In genomic region chr5:179801304-179802206, GRCh38 we compare ENCODE assay signal across 9 cellular contexts. TPM values are rescaled to one million over a fixed set of nuclear protein-coding genes. Genes with fewer than 3 reads are reported as not detected.
DNase-seq lines count a peak whose midpoint lies in the region; ATAC-seq and TF ChIP-seq lines count a peak whose summit lies in the region.
"Had no signal": no experiment of that assay in that cellular context is flagged by ENCODE, and none has a peak within 500 bp of the region (broad histone marks: within the 10 kb centered on the region; RNA-seq: fewer than 3 reads in every experiment).

No MANE protein-coding gene starts in this region.

- H3K36me3 Mint-ChIP-seq in GM23338 (ENCODE audit: low read depth) = peaks cover 37% of the 10 kb centered on the region
- H3K36me3 Mint-ChIP-seq in activated naive CD4-positive, alpha-beta T cell treated with anti-CD3 and anti-CD28 coated beads, Interleukin-2, amount 50 U/mL, for 72 hours = peaks cover 0 to 6% of the 10 kb centered on the region in 2 donors

- peaks cover 48 to 58% (median 54%) of the 10 kb centered on the region in 10 experiments for H3K4me1 ChIP-seq in BLaER1 treated with 17β-estradiol and CSF1 and Interleukin-3, amounts not matched to agents 10 nM and 100 nM
- peaks cover 8% of the 10 kb centered on the region for H3K4me1 ChIP-seq in GM23338 (ENCODE audit: insufficient read depth)
- peaks cover 13 to 48% (median 28%) of the 10 kb centered on the region in 4 donors for H3K4me1 ChIP-seq in Peyer's patch
- H3K4me1 ChIP-seq in hepatocyte (ENCODE audit: insufficient read depth) = peaks cover 31% of the 10 kb centered on the region

- H3K27ac ChIP-seq in BLaER1 treated with 17β-estradiol and CSF1 and Interleukin-3, amounts not matched to agents 10 nM and 100 nM = no peak overlapping the region
- H3K27ac ChIP-seq in GM23338 (ENCODE audit: low read depth) (no peak overlapping the region), Peyer's patch (peak overlapping the region in 2 of 4 donors; percentile 95 to 100), hepatocyte (no peak overlapping the region)

- peaks cover 43 to 92% (median 74%) of the 10 kb centered on the region in 11 experiments for H4K20me1 ChIP-seq in BLaER1 treated with 17β-estradiol and CSF1 and Interleukin-3, amounts not matched to agents 10 nM and 100 nM
- H4K20me1 ChIP-seq in GM23338 (replicated peaks; ENCODE audit: insufficient read depth) (peaks cover 17% of the 10 kb centered on the region), hepatocyte (ENCODE audit: insufficient read depth, poor library complexity, severe bottlenecking) (peaks cover 48% of the 10 kb centered on the region)

- no peak for TF ChIP-seq POLR2A in Peyer's patch (IDR thresholded peaks at IDR 0.05)

- H3K79me2 ChIP-seq in GM23338 (replicated peaks; ENCODE audit: insufficient read depth) (peaks cover 19% of the 10 kb centered on the region), hepatocyte (peaks cover 42% of the 10 kb centered on the region)

- H3K4me3 Mint-ChIP-seq in GM23338 = no peak overlapping the region; the same call in 2 of the 3 replicates

- no peak overlapping the region for H3K4me3 ChIP-seq in BLaER1 treated with 17β-estradiol and CSF1 and Interleukin-3, amounts not matched to agents 10 nM and 100 nM
- H3K4me3 ChIP-seq in GM23338 = no peak overlapping the region
- no peak overlapping the region for H3K4me3 ChIP-seq in Peyer's patch
- no peak overlapping the region for H3K4me3 ChIP-seq in hepatocyte
- H3K4me3 ChIP-seq: HAP-1 had no signal

- peak; percentile 92 for DNase-seq in GM23338 (ENCODE audit: low spot score)
- peak; percentile 75 to 92 (median 86) for DNase-seq in Peyer's patch
- DNase-seq in activated naive CD4-positive, alpha-beta T cell treated with anti-CD3 and anti-CD28 coated beads, Interleukin-2, amount 50 U/mL, for 72 hours (ENCODE audit: low spot score in 2 of 2) = peak; percentile 79 to 88
- peak; percentile 74 for DNase-seq in hepatocyte (ENCODE audit: low spot score)
- peak; percentile 83 to 88 for DNase-seq in stimulated activated CD4-positive, alpha-beta T cell treated with anti-CD3 and anti-CD28 coated beads, Interleukin-2, amount 100 ng/mL, for 48 hours
- no peak for DNase-seq in NK-92 treated with Interleukin-12 subunit alpha and Interleukin-12 subunit beta, amount 100 ng/mL, for 24 hours (lab: John Stamatoyannopoulos, UW)

- peaks cover 33 to 55% (median 46%) of the 10 kb centered on the region in 11 experiments for H3K36me3 ChIP-seq in BLaER1 treated with 17β-estradiol and CSF1 and Interleukin-3, amounts not matched to agents 10 nM and 100 nM
- H3K36me3 ChIP-seq in GM23338 (ENCODE audit: insufficient read depth) = no peaks in the 10 kb centered on the region; the same call in 1 of the 2 replicates
- H3K36me3 ChIP-seq in Peyer's patch = peaks cover 0 to 58% (median 0%) of the 10 kb centered on the region in 3 donors
- no peaks in the 10 kb centered on the region for H3K36me3 ChIP-seq in hepatocyte (replicated peaks; ENCODE audit: insufficient read depth, low read depth)

- H3K9me2 ChIP-seq in GM23338 (ENCODE audit: insufficient read depth) (no peaks in the 10 kb centered on the region), hepatocyte (replicated peaks; ENCODE audit: insufficient read depth) (no peaks in the 10 kb centered on the region)

- H3K9ac ChIP-seq in BLaER1 treated with 17β-estradiol and CSF1 and Interleukin-3, amounts not matched to agents 10 nM and 100 nM = peak overlapping the region in 1 of 11 experiments; percentile 21; a peak in 1 of 22 replicates

- peaks cover 9% of the 10 kb centered on the region for H3F3A ChIP-seq in GM23338 (replicated peaks; ENCODE audit: low read depth)

- no peaks in the 10 kb centered on the region for H3K9me3 ChIP-seq in BLaER1 treated with 17β-estradiol and CSF1 and Interleukin-3, amounts not matched to agents 10 nM and 100 nM (replicated peaks in 1 of 11)
- H3K9me3 ChIP-seq in Peyer's patch = no peaks in the 10 kb centered on the region
- no peaks in the 10 kb centered on the region for H3K9me3 ChIP-seq in hepatocyte (ENCODE audit: low read depth)
- H3K9me3 ChIP-seq: HAP-1 had no signal

- 61% methylated on average over 29 of the region's 67 CpGs for WGBS in hepatocyte (ENCODE audit: low lambda C conversion rate, missing lambda C conversion rate)

- peak overlapping the region; percentile 89 to 100 (median 96); a peak in 21 of 22 replicates for H3K4me2 ChIP-seq in BLaER1 treated with 17β-estradiol and CSF1 and Interleukin-3, amounts not matched to agents 10 nM and 100 nM
- H3K4me2 ChIP-seq in GM23338 = no peak overlapping the region; the same call in 1 of the 2 replicates
- H3K4me2 ChIP-seq in hepatocyte = no peak overlapping the region

- no peaks in the 10 kb centered on the region for H3K9me3 Mint-ChIP-seq in GM23338
- no peaks in the 10 kb centered on the region for H3K9me3 Mint-ChIP-seq in activated naive CD4-positive, alpha-beta T cell treated with anti-CD3 and anti-CD28 coated beads, Interleukin-2, amount 50 U/mL, for 72 hours

- H3K27me3 Mint-ChIP-seq in GM23338 (ENCODE audit: insufficient read depth, low read depth, poor library complexity) = peaks cover 27% of the 10 kb centered on the region

- TF ChIP-seq CTCF in GM23338 (conservative IDR thresholded peaks at IDR 0.05; ENCODE audit: low read depth in 2 of 2) = peak; percentile 65 to 88
- TF ChIP-seq CTCF in Peyer's patch (IDR thresholded peaks at IDR 0.05) = peak; percentile 20 to 81 (median 70)
- peak; percentile 47 for TF ChIP-seq CTCF in hepatocyte (IDR thresholded peaks at IDR 0.05; ENCODE audit: poor library complexity)

- H2AFZ ChIP-seq in GM23338 = no peak overlapping the region
- no peak overlapping the region for H2AFZ ChIP-seq in hepatocyte

- H3K4me1 Mint-ChIP-seq in GM23338 = peaks cover 34% of the 10 kb centered on the region

- no peak overlapping the region; the same call in 1 of the 2 replicates for H3K27ac Mint-ChIP-seq in GM23338
- H3K27ac Mint-ChIP-seq in activated naive CD4-positive, alpha-beta T cell treated with anti-CD3 and anti-CD28 coated beads, Interleukin-2, amount 50 U/mL, for 72 hours = no peak overlapping the region

- H3K27me3 ChIP-seq in BLaER1 treated with 17β-estradiol and CSF1 and Interleukin-3, amounts not matched to agents 10 nM and 100 nM = no peaks in the 10 kb centered on the region
- no peaks in the 10 kb centered on the region for H3K27me3 ChIP-seq in GM23338 (ENCODE audit: insufficient read depth)
- H3K27me3 ChIP-seq in Peyer's patch = no peaks in the 10 kb centered on the region
- no peaks in the 10 kb centered on the region for H3K27me3 ChIP-seq in hepatocyte

- ATAC-seq in GM23338 (peak; percentile 47), GM21390 (IDR thresholded peaks at IDR 0.05; ENCODE audit: unreplicated experiment) (no peak)
- peak; percentile 42 to 52 for ATAC-seq in activated naive CD4-positive, alpha-beta T cell treated with anti-CD3 and anti-CD28 coated beads, Interleukin-2, amount 50 U/mL, for 72 hours

TF ChIP-seq in GM23338, 12 proteins besides CTCF, POLR2A, EP300 and RAD21:
- 0 out of 2 replicates have a peak, but pooled peaks have one; percentile 32 for TF ChIP-seq CREB1 (CRISPR knock-in tag; IDR thresholded peaks at IDR 0.05; ENCODE audit: low read depth)
- no peak for TF ChIP-seq ETS1 (IDR thresholded peaks at IDR 0.05)

RNA-seq across cellular contexts. Expression of gene MGAT4B, which starts 5.1 kb away (rescaled TPM):
- 101 and 102 TPM in 2 replicates for total RNA-seq in GM23338 (2014; rRNA removed; shearing (Covaris generic))
- polyA plus RNA-seq in GM23338 (2016; fragmentation: Nextera tagmentation; extraction: Ambion mirVana) (32.3 and 37.7 TPM in 2 replicates), hepatocyte (233 and 243 TPM in 2 replicates)
- total RNA-seq in Peyer's patch (1,000 to 10,000 TPM in 2 of 4 donors, 100 to 1,000 TPM in 2; 366 to 1,291 (median 1,007) TPM), hepatocyte (132 and 159 TPM in 2 replicates)
- total RNA-seq in activated naive CD4-positive, alpha-beta T cell treated with anti-CD3 and anti-CD28 coated beads, Interleukin-2, amount 50 U/mL, for 72 hours = 10 to 100 TPM; 23.7 to 87.6 TPM

RNA-seq across cellular contexts. Expression of gene LTC4S, which starts 7.8 kb away (rescaled TPM):
- total RNA-seq in GM23338 (2014; rRNA removed; shearing (Covaris generic)) = 1.2 and 10.1 TPM in 2 replicates
- polyA plus RNA-seq in GM23338 (2016; fragmentation: Nextera tagmentation; extraction: Ambion mirVana) = 4.0 and 5.8 TPM in 2 replicates
- total RNA-seq in Peyer's patch = 10 to 100 TPM in 1 of 4 donors, 1 to 10 TPM in 2, not detected in 1; 1.9 to 12.4 (median 3.6) TPM
- total RNA-seq in activated naive CD4-positive, alpha-beta T cell treated with anti-CD3 and anti-CD28 coated beads, Interleukin-2, amount 50 U/mL, for 72 hours = 1 to 10 TPM in 1 of 2 donors, under 1 TPM in 1; 0.52 to 1.1 TPM
- 0.72 TPM in 1 of 2 replicates, not detected in the other for total RNA-seq in hepatocyte
- polyA plus RNA-seq in hepatocyte = 3.7 and 6.5 TPM in 2 replicates

RNA-seq across cellular contexts. Expression of gene SQSTM1, which starts 19.1 kb away (rescaled TPM):
- total RNA-seq in GM23338 (2014; rRNA removed; shearing (Covaris generic)) = 83.6 and 92.6 TPM in 2 replicates
- polyA plus RNA-seq in GM23338 (2016; fragmentation: Nextera tagmentation; extraction: Ambion mirVana) (52.5 and 58.0 TPM in 2 replicates), hepatocyte (641 and 727 TPM in 2 replicates)
- total RNA-seq in Peyer's patch (100 to 1,000 TPM; 287 to 417 (median 348) TPM), hepatocyte (372 and 402 TPM in 2 replicates)
- 100 to 1,000 TPM; 120 to 163 TPM for total RNA-seq in activated naive CD4-positive, alpha-beta T cell treated with anti-CD3 and anti-CD28 coated beads, Interleukin-2, amount 50 U/mL, for 72 hours

RNA-seq across cellular contexts. Expression of gene MRNIP, which starts 57.1 kb away (rescaled TPM):
- total RNA-seq in GM23338 (2014; rRNA removed; shearing (Covaris generic)) = 29.4 and 34.4 TPM in 2 replicates
- 18.0 and 18.2 TPM in 2 replicates for polyA plus RNA-seq in GM23338 (2016; fragmentation: Nextera tagmentation; extraction: Ambion mirVana)
- total RNA-seq in Peyer's patch = 100 to 1,000 TPM in 1 of 4 donors, 10 to 100 TPM in 3; 21.5 to 120 (median 68.3) TPM
- total RNA-seq in activated naive CD4-positive, alpha-beta T cell treated with anti-CD3 and anti-CD28 coated beads, Interleukin-2, amount 50 U/mL, for 72 hours = 10 to 100 TPM; 15.0 to 25.1 TPM
- total RNA-seq in hepatocyte = 11.2 and 21.2 TPM in 2 replicates
- 28.5 and 51.6 TPM in 2 replicates for polyA plus RNA-seq in hepatocyte

Comparison
In these comparisons a context has a peak if more than half of its experiments do, and no peak if none do; other contexts are left out.
1. H3K4me2 ChIP-seq: peak in BLaER1 treated with 17β-estradiol and CSF1 and Interleukin-3, amounts not matched to agents 10 nM and 100 nM (11 of 11); none in GM23338 (single experiment) and hepatocyte (single experiment).
2. Peak in every context shown above with its lines, with median percentiles within 50 percentile points of each other: CTCF ChIP-seq.